Comparison of ENCODE assay signal across 9 cellular contexts in genomic region chr3:177781686-177782161, GRCh38.
DNase-seq lines count a peak whose midpoint lies in the region; ATAC-seq, FAIRE-seq and TF ChIP-seq lines count a peak whose summit lies in the region.
"Had no signal": no experiment of that assay in that cellular context is flagged by ENCODE, and none has a peak within 500 bp of the region (broad histone marks: within the 10 kb centered on the region; RNA-seq: fewer than 3 reads in every experiment).

No MANE protein-coding gene starts in this region.

- H3K27ac ChIP-seq in mammary epithelial cell (ENCODE audit: insufficient read depth, low read depth, low read length) (no peak overlapping the region), temporal lobe (ENCODE audit: low read depth, low read length) (peak overlapping the region; percentile 39)
- H3K27ac ChIP-seq: PC-9 had no signal

- H3K27me3 ChIP-seq in mammary epithelial cell (ENCODE audit: insufficient read depth, low read length), result no peaks in the 10 kb centered on the region

- DNase-seq in Kasumi-1 (lab: John Stamatoyannopoulos, UW) (peak; percentile 62 to 67), mammary epithelial cell (no peak), lower leg skin (ENCODE audit: low spot score in 2 of 2) (peak; percentile 66 to 93), frontal cortex (ENCODE audit: low spot score in 2 of 2) (no peak), ecto neural progenitor cell (ENCODE audit: low spot score) (no peak), GOT3 (lab: John Stamatoyannopoulos, UW) (no peak)
- DNase-seq: PC-9 had no signal

- no peaks in the 10 kb centered on the region for H4K20me1 ChIP-seq in mammary epithelial cell (ENCODE audit: insufficient read depth, low read length)

- H3K36me3 ChIP-seq in mammary epithelial cell (ENCODE audit: insufficient read depth, low read length), result no peaks in the 10 kb centered on the region

- TF ChIP-seq CTCF in mammary epithelial cell (conservative IDR thresholded peaks at IDR 0.05 in 1 of 2, IDR thresholded peaks at IDR 0.05 in 1 of 2; ENCODE audit: extremely low read depth in 1 of 2, insufficient read depth in 1 of 2, low read depth in 1 of 2, low read length in 2 of 2) (no peak), lower leg skin (IDR thresholded peaks at IDR 0.05) (no peak)

- no peak overlapping the region for H3K9ac ChIP-seq in mammary epithelial cell (ENCODE audit: insufficient read depth, low read length)

- H3K9me3 ChIP-seq in mammary epithelial cell (replicated peaks; ENCODE audit: insufficient read depth, low read length), result no peaks in the 10 kb centered on the region

- TF ChIP-seq POLR2A in lower leg skin (IDR thresholded peaks at IDR 0.05), result no peak

- dilution Hi-C loops in mammary epithelial cell (cut with HindIII; ENCODE audit: low sequenced_read_pairs), result loop anchor here (5.0 kb wide), 1 partner anchor 46 kb away; no protein-coding TSS in a partner anchor

- intact Hi-C loops in mammary epithelial cell (cut with micrococcal nuclease), result no loop called here
- intact Hi-C loops in lower leg skin (cut with DNase I; ENCODE audit: low total_unique reads), result no loop called here

- peaks cover 12% of the 10 kb centered on the region for H3K4me1 ChIP-seq in mammary epithelial cell (ENCODE audit: insufficient read depth, low read length)

- FAIRE-seq in frontal cortex (lab: Jason Lieb, UNC), result no peak

- peak overlapping the region; percentile 1 for H2AFZ ChIP-seq in mammary epithelial cell (ENCODE audit: low read depth, low read length)
- H2AFZ ChIP-seq: PC-9 had no signal

- 88% methylated on average over 3 of the region's 3 CpGs for WGBS in mammary epithelial cell (ENCODE audit: low coverage, missing lambda C conversion rate)
- WGBS in lower leg skin, 2 donors, result 53 to 66% methylated on average over 3 of the region's 3 CpGs

- in situ Hi-C loops in mammary epithelial cell (cut with MboI; ENCODE audit: low sequenced_read_pairs in 2 of 2), result loop anchor here (25.0 kb wide), 2 partner anchors 319 to 719 kb away; no protein-coding TSS in a partner anchor

- no peak overlapping the region for H3K4me2 ChIP-seq in mammary epithelial cell (ENCODE audit: insufficient read depth, low read depth, low read length)
- H3K4me2 ChIP-seq: PC-9 had no signal

- H3K79me2 ChIP-seq in mammary epithelial cell (ENCODE audit: insufficient read depth, low read length), result no peaks in the 10 kb centered on the region

- H3K4me3 ChIP-seq in mammary epithelial cell (replicated peaks in 1 of 3; ENCODE audit: insufficient read depth in 1 of 3, low read depth in 2 of 3, low read length in 3 of 3) (no peak overlapping the region), lower leg skin (ENCODE audit: low read depth, poor library complexity, severe bottlenecking) (no peak overlapping the region)
- H3K4me3 ChIP-seq: PC-9 had no signal

- ATAC-seq in HG03045 (IDR thresholded peaks at IDR 0.05; ENCODE audit: unreplicated experiment), result no peak

- CTCF ChIA-PET in mammary epithelial cell (lab: Charles Lee; ENCODE audit: low non-redundant PET), result no interaction called here

- BruUV-seq in mammary epithelial cell (replicated peaks; lab: Mats Ljungman, UMichigan), result no TSS peak

Comparison
In these comparisons a context has a peak if more than half of its experiments do, and no peak if none do; other contexts are left out.
1. DNase-seq: peak in Kasumi-1 (2 of 2) and lower leg skin (2 of 2); none in mammary epithelial cell (single experiment), frontal cortex (0 of 2), ecto neural progenitor cell (single experiment) and GOT3 (single experiment).